In genomic region chr14:28577187-28577586, GRCh38 we compare ENCODE assay signal across 16 cellular contexts.
"Had no signal": no experiment of that assay in that cellular context is flagged by ENCODE, and none has a peak within 500 bp of the region (broad histone marks: within the 10 kb centered on the region; RNA-seq: fewer than 3 reads in every experiment).

No MANE protein-coding gene starts in this region.

- H3K36me3 ChIP-seq: ascending aorta, ovary, thyroid gland, vagina, WERI-Rb-1 had no signal

- H3K4me1 ChIP-seq: ascending aorta, thyroid gland, vagina had no signal

- H3K36me3 Mint-ChIP-seq: memory B cell, T-cell had no signal

- H3K27ac ChIP-seq: ascending aorta, ovary, thyroid gland, vagina, WERI-Rb-1 had no signal

- H3K27ac Mint-ChIP-seq: activated CD4-positive, alpha-beta memory T cell treated with anti-CD3 and anti-CD28 coated beads, Interleukin-2, amount 10 ng/mL, durations not matched to agents 7 days and 5 days; activated CD4-positive, alpha-beta T cell treated with anti-CD3 and anti-CD28 coated beads for 36 hours; activated T-cell treated with anti-CD3 and anti-CD28 coated beads, Interleukin-2, amount 50 U/mL, for 72 hours; immature natural killer cell; memory B cell; T-cell had no signal

- ATAC-seq: activated CD4-positive, alpha-beta T cell treated with anti-CD3 and anti-CD28 coated beads for 36 hours; activated T-cell treated with anti-CD3 and anti-CD28 coated beads, Interleukin-2, amount 50 U/mL, for 72 hours; T-cell had no signal

- H3K27me3 Mint-ChIP-seq: activated CD4-positive, alpha-beta memory T cell treated with anti-CD3 and anti-CD28 coated beads, Interleukin-2, amount 10 ng/mL, durations not matched to agents 7 days and 5 days; activated CD4-positive, alpha-beta T cell treated with anti-CD3 and anti-CD28 coated beads for 36 hours; memory B cell; T-cell had no signal

- DNase-seq: activated CD4-positive, alpha-beta memory T cell treated with anti-CD3 and anti-CD28 coated beads, Interleukin-2, amount 10 ng/mL, durations not matched to agents 7 days and 5 days; activated CD4-positive, alpha-beta T cell treated with anti-CD3 and anti-CD28 coated beads for 36 hours; activated gamma-delta T cell treated with Interleukin-2 at 50 U/mL for 16 hours; activated T-cell treated with anti-CD3 and anti-CD28 coated beads, Interleukin-2, amount 50 U/mL, for 72 hours; effector memory CD4-positive, alpha-beta T cell; immature natural killer cell; ovary; stimulated activated CD4-positive, alpha-beta T cell treated with anti-CD3 and anti-CD28 coated beads, Interleukin-15, amount 100 ng/mL, for 24 hours; stimulated activated CD4-positive, alpha-beta T cell treated with anti-CD3 and anti-CD28 coated beads, Interleukin-4, amount 100 ng/mL, for 4 hours; T-cell; T1000; thyroid gland; WERI-Rb-1 had no signal

- H3K4me1 Mint-ChIP-seq: activated CD4-positive, alpha-beta memory T cell treated with anti-CD3 and anti-CD28 coated beads, Interleukin-2, amount 10 ng/mL, durations not matched to agents 7 days and 5 days; activated CD4-positive, alpha-beta T cell treated with anti-CD3 and anti-CD28 coated beads for 36 hours; immature natural killer cell; memory B cell; T-cell had no signal

- H3K27me3 ChIP-seq: ascending aorta, ovary, thyroid gland, vagina had no signal

- H3K4me3 ChIP-seq: ascending aorta, ovary, thyroid gland, vagina had no signal

- H3K9me3 ChIP-seq: ascending aorta, ovary, thyroid gland, vagina had no signal

- H3K4me3 Mint-ChIP-seq: activated CD4-positive, alpha-beta memory T cell treated with anti-CD3 and anti-CD28 coated beads, Interleukin-2, amount 10 ng/mL, durations not matched to agents 7 days and 5 days; activated CD4-positive, alpha-beta T cell treated with anti-CD3 and anti-CD28 coated beads for 36 hours; activated T-cell treated with anti-CD3 and anti-CD28 coated beads, Interleukin-2, amount 50 U/mL, for 72 hours; immature natural killer cell; memory B cell; T-cell had no signal
